Comparison of ENCODE assay signal across 8 cellular contexts in the genomic region with DNA sequence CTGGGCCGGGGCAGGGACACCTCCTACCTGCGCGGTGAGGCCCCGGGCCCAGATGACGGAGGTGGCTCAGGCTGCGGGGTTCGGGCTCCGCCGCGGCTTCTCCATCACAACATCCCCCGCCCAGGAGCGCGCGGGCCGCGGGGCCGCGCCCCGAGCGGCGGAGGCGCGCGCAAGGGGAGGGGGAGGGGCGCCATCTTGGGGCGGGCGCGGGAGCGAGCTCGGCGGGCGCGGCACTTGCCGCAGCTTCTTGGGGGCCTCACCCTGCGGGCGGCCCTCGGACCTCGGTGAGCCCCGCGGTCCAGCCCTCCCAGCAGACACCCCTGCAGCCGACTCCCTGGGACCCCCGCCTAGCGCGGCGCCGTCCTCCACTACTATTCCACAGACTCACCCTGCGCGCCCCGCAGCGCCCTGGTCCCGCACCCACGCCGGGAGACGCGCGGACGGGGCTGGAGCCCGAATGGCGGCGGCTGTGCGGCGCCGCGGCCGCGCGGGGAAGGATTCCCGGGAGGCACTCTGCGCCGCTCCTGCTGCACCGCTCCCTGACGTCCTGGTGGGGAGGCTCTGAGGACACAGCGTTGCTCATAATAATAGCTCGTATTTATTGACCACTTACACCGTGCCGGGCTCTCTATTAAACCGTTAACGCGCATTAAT. TPM values are rescaled to one million over a fixed set of nuclear protein-coding genes. Genes with fewer than 3 reads are reported as not detected.
DNase-seq lines count a peak whose midpoint lies in the region; ATAC-seq and TF ChIP-seq lines count a peak whose summit lies in the region.

TSS of gene APBB1 (minus strand) at position 137 of the 654 bp plus-strand sequence. CDS start 7,747 bp downstream, outside the sequence.

- peak within 1 kb of the TSS; percentile 99 for H3K4me2 ChIP-seq in OCI-LY3 (ENCODE audit: low read length)

- no peaks in the 10 kb centered on the region for H3K9me3 ChIP-seq in OCI-LY3 (ENCODE audit: insufficient read depth, low read length)

- H3K36me3 ChIP-seq in OCI-LY3 (replicated peaks; ENCODE audit: low read depth, low read length), result no peaks in the 10 kb centered on the region

- peak within 1 kb of the TSS; percentile 80 for H3K4me3 Mint-ChIP-seq in activated T-helper 17 cell treated with anti-CD3 and anti-CD28 coated beads, Interleukin-2, amount 50 U/mL, for 72 hours
- peak within 1 kb of the TSS in 7 of 8 donors; percentile 77 to 92 (median 87) for H3K4me3 Mint-ChIP-seq in naive B cell
- peak within 1 kb of the TSS in 1 of 2 donors; percentile 76 for H3K4me3 Mint-ChIP-seq in stimulated activated naive B cell treated with anti-CD40 and anti-IgM and Interleukin-4, amounts not matched to agents 10 μg/mL and 1 μg/mL and 100 μg/mL, for 72 hours

- H3K27ac Mint-ChIP-seq in activated T-helper 17 cell treated with anti-CD3 and anti-CD28 coated beads, Interleukin-2, amount 50 U/mL, for 72 hours, result peak within 1 kb of the TSS; percentile 72
- peak within 1 kb of the TSS in 4 of 6 donors; percentile 41 to 88 (median 68) for H3K27ac Mint-ChIP-seq in naive B cell
- H3K27ac Mint-ChIP-seq in stimulated activated naive B cell treated with anti-CD40 and anti-IgM and Interleukin-4, amounts not matched to agents 10 μg/mL and 1 μg/mL and 100 μg/mL, for 72 hours, result no peak within 1 kb of the TSS

- no peak within 1 kb of the TSS for H3K27ac ChIP-seq in OCI-LY3 (ENCODE audit: low read length)

- no peaks in the 10 kb centered on the region for H3K9me3 Mint-ChIP-seq in activated T-helper 17 cell treated with anti-CD3 and anti-CD28 coated beads, Interleukin-2, amount 50 U/mL, for 72 hours
- H3K9me3 Mint-ChIP-seq in naive B cell, result peaks cover 0 to 1% (median 0%) of the 10 kb centered on the region in 7 donors
- no peaks in the 10 kb centered on the region for H3K9me3 Mint-ChIP-seq in stimulated activated naive B cell treated with anti-CD40 and anti-IgM and Interleukin-4, amounts not matched to agents 10 μg/mL and 1 μg/mL and 100 μg/mL, for 72 hours

- TF ChIP-seq CTCF in GM12865 (IDR thresholded peaks at IDR 0.05; ENCODE audit: insufficient read depth, low read depth, low read length, missing control alignments) (no peak), OCI-LY3 (IDR thresholded peaks at IDR 0.05; ENCODE audit: low read depth, low read length) (peak; percentile 8; the same call in 1 of the 2 replicates)

- no peaks in the 10 kb centered on the region for H3K79me2 ChIP-seq in OCI-LY3 (ENCODE audit: low read length)

- H3K4me1 Mint-ChIP-seq in activated T-helper 17 cell treated with anti-CD3 and anti-CD28 coated beads, Interleukin-2, amount 50 U/mL, for 72 hours, result peaks cover 4% of the 10 kb centered on the region
- peaks cover 0 to 10% (median 6%) of the 10 kb centered on the region in 3 donors for H3K4me1 Mint-ChIP-seq in naive B cell
- H3K4me1 Mint-ChIP-seq in stimulated activated naive B cell treated with anti-CD40 and anti-IgM and Interleukin-4, amounts not matched to agents 10 μg/mL and 1 μg/mL and 100 μg/mL, for 72 hours, result peaks cover 0 to 2% of the 10 kb centered on the region in 2 donors

- DNase-seq in GM12865 (ENCODE audit: low read depth) (peak; percentile 51), fibroblast of gingiva (ENCODE audit: low read depth) (peak; percentile 46), naive B cell (peak; percentile 70)
- peak; percentile 45 for DNase-seq in stimulated activated naive B cell treated with anti-CD40 and anti-IgM and Interleukin-4, amounts not matched to agents 10 μg/mL and 1 μg/mL and 100 μg/mL, for 72 hours

- H3K4me3 ChIP-seq in GM12865 (ENCODE audit: low read depth, low read length) (peak within 1 kb of the TSS; percentile 67), OCI-LY3 (ENCODE audit: low read length) (peak within 1 kb of the TSS; percentile 97)

- no peaks in the 10 kb centered on the region for H4K20me1 ChIP-seq in OCI-LY3 (ENCODE audit: insufficient read depth, low read length)

- no peaks in the 10 kb centered on the region for H3K36me3 Mint-ChIP-seq in activated T-helper 17 cell treated with anti-CD3 and anti-CD28 coated beads, Interleukin-2, amount 50 U/mL, for 72 hours (ENCODE audit: low read depth)
- H3K36me3 Mint-ChIP-seq in naive B cell, result peaks cover 0 to 8% of the 10 kb centered on the region in 2 donors
- H3K36me3 Mint-ChIP-seq in stimulated activated naive B cell treated with anti-CD40 and anti-IgM and Interleukin-4, amounts not matched to agents 10 μg/mL and 1 μg/mL and 100 μg/mL, for 72 hours, result no peaks in the 10 kb centered on the region

- H3K27me3 ChIP-seq in OCI-LY3 (ENCODE audit: low read depth, low read length), result peaks cover 36% of the 10 kb centered on the region

- peak within 1 kb of the TSS; percentile 98 for H2AFZ ChIP-seq in OCI-LY3 (ENCODE audit: low read depth, low read length)

- peaks cover 8% of the 10 kb centered on the region for H3K27me3 Mint-ChIP-seq in activated T-helper 17 cell treated with anti-CD3 and anti-CD28 coated beads, Interleukin-2, amount 50 U/mL, for 72 hours
- H3K27me3 Mint-ChIP-seq in naive B cell, result peaks cover 15 to 32% (median 29%) of the 10 kb centered on the region in 3 donors
- peaks cover 20% of the 10 kb centered on the region in 2 donors for H3K27me3 Mint-ChIP-seq in stimulated activated naive B cell treated with anti-CD40 and anti-IgM and Interleukin-4, amounts not matched to agents 10 μg/mL and 1 μg/mL and 100 μg/mL, for 72 hours

- ATAC-seq in HG02884 (IDR thresholded peaks at IDR 0.05; ENCODE audit: unreplicated experiment) (peak; percentile 54), naive B cell (ENCODE audit: low read depth in 2 of 2) (peak; percentile 79 to 83), HG03039 (IDR thresholded peaks at IDR 0.05; ENCODE audit: unreplicated experiment) (no peak)
- ATAC-seq in activated T-helper 17 cell treated with anti-CD3 and anti-CD28 coated beads, Interleukin-2, amount 50 U/mL, for 72 hours (replicated peaks), result peak; percentile 54
- ATAC-seq in stimulated activated naive B cell treated with anti-CD40 and anti-IgM and Interleukin-4, amounts not matched to agents 10 μg/mL and 1 μg/mL and 100 μg/mL, for 72 hours (replicated peaks), result peak; percentile 74 to 83

- peaks cover 18% of the 10 kb centered on the region for H3K4me1 ChIP-seq in OCI-LY3 (ENCODE audit: low read length)

- peak within 1 kb of the TSS; percentile 87 for H3K9ac ChIP-seq in OCI-LY3 (ENCODE audit: low read length)

RNA-seq across cellular contexts. Expression of gene APBB1, which starts in this region (rescaled TPM):
- total RNA-seq in activated T-helper 17 cell treated with anti-CD3 and anti-CD28 coated beads, Interleukin-2, amount 50 U/mL, for 72 hours, result 10 to 100 TPM; 46.1 to 62.5 TPM
- polyA plus RNA-seq in naive B cell (ENCODE audit: low read depth in 6 of 6), result 10 to 100 TPM in 5 of 6 donors, 1 to 10 TPM in 1; 9.4 to 40.0 (median 28.0) TPM
